23 cellular contexts compared by ENCODE assay signal in genomic region chrX:150308532-150309157, GRCh38.
"Had no signal": no experiment of that assay in that cellular context is flagged by ENCODE, and none has a peak within 500 bp of the region (broad histone marks: within the 10 kb centered on the region; RNA-seq: fewer than 3 reads in every experiment).

No MANE protein-coding gene starts in this region.

- H3K36me3 ChIP-seq: esophagus muscularis mucosa, gastroesophageal sphincter, spleen, tibial nerve had no signal

- ATAC-seq: gastroesophageal sphincter; left colon; left ventricle myocardium superior; naive thymus-derived CD4-positive, alpha-beta T cell; psoas muscle; sciatic nerve; stimulated activated memory B cell treated with anti-CD40 and anti-IgM and Interleukin-4, amounts not matched to agents 10 μg/mL and 1 μg/mL and 100 μg/mL, for 72 hours; stimulated activated naive CD8-positive, alpha-beta T cell treated with anti-CD3 and anti-CD28 coated beads, Interleukin-15, amount 100 ng/mL, for 72 hours had no signal

- H3K4me1 ChIP-seq: esophagus muscularis mucosa, gastroesophageal sphincter, psoas muscle, spleen, testis, tibial nerve had no signal

- H3K9me3 ChIP-seq: esophagus muscularis mucosa, gastroesophageal sphincter, psoas muscle, spleen, testis, tibial nerve had no signal

- H2AFZ ChIP-seq: hepatocyte had no signal

- H3K79me2 ChIP-seq: hepatocyte had no signal

- H3K27me3 ChIP-seq: gastroesophageal sphincter, hepatocyte, spleen, testis, tibial nerve had no signal

- DNase-seq: effector memory CD4-positive, alpha-beta T cell; foreskin fibroblast; left colon; left ventricle myocardium superior; mesendoderm; naive thymus-derived CD4-positive, alpha-beta T cell; nephron progenitor cell; psoas muscle; retina; spleen; stimulated activated CD4-positive, alpha-beta T cell treated with anti-CD3 and anti-CD28 coated beads, Interleukin-15, amount 100 ng/mL, for 24 hours; stimulated activated CD4-positive, alpha-beta T cell treated with anti-CD3 and anti-CD28 coated beads, Interleukin-1b, Interleukin-23, amount 100 ng/mL, for 48 hours; stimulated activated CD4-positive, alpha-beta T cell treated with anti-CD3 and anti-CD28 coated beads, Interleukin-4, amount 100 ng/mL, for 24 hours; stimulated activated naive CD8-positive, alpha-beta T cell treated with anti-CD3 and anti-CD28 coated beads, Interleukin-15, amount 100 ng/mL, for 72 hours; testis had no signal

- H3K4me2 ChIP-seq: hepatocyte had no signal

- H3K4me3 ChIP-seq: esophagus muscularis mucosa, gastroesophageal sphincter, hepatocyte, lung, psoas muscle, spleen, testis, tibial nerve had no signal

- H3K27ac ChIP-seq: epithelial cell of prostate, esophagus muscularis mucosa, gastroesophageal sphincter, hepatocyte, psoas muscle, spleen, testis, tibial nerve had no signal
